Comparison of ENCODE assay signal across 1 cellular context in the genomic region with DNA sequence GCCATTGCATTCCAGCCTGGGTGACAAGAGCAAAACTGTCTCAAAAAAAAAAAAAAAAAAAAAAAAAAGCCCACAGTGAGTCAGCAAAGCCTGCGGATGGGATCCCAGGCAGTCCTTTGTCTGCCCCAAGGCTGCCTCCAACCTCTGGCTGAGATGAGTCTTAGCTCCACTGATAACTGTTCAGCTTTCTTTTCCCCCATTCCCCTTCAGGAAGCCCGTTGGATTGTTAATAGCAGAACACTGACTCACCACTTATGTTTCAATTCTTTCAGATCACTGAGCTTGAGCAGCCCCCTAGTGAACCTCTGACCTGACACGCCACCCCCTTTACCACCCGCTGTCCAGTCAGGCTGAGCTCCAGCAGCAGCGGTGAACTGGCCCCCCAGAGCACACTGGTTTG.
TF ChIP-seq lines count a peak whose summit lies in the region.

No MANE protein-coding gene starts in this region.

TF ChIP-seq in SK-N-SH, 30 proteins besides CTCF, POLR2A, EP300 and RAD21 (continued from another document):
- TF ChIP-seq REST (IDR thresholded peaks at IDR 0.05; ENCODE audit: low read depth, low read length) = no peak; the same call in 1 of the 2 replicates
- TF ChIP-seq TAF1 (IDR thresholded peaks at IDR 0.05; ENCODE audit: borderline replicate concordance, low read depth, low read length) = no peak
- peak; percentile 77 for TF ChIP-seq JUND (IDR thresholded peaks at IDR 0.05)
- TF ChIP-seq SMC3 (IDR thresholded peaks at IDR 0.05; ENCODE audit: low read depth, low read length) = no peak
- TF ChIP-seq TCF12 (IDR thresholded peaks at IDR 0.05) = peak; percentile 87
- TF ChIP-seq PBX3 (IDR thresholded peaks at IDR 0.05) = peak; percentile 71
- TF ChIP-seq MXI1 (IDR thresholded peaks at IDR 0.05; ENCODE audit: low read depth, low read length) = no peak
- peak; percentile 27; the same call in 1 of the 2 replicates for TF ChIP-seq TEAD4 (IDR thresholded peaks at IDR 0.05; ENCODE audit: borderline replicate concordance, insufficient read depth)
- peak; percentile 46 for TF ChIP-seq NFIC (IDR thresholded peaks at IDR 0.05; ENCODE audit: borderline replicate concordance)
